29 cellular contexts compared by ENCODE assay signal in genomic region chr17:77511514-77512061, GRCh38.
"Had no signal": no experiment of that assay in that cellular context is flagged by ENCODE, and none has a peak within 500 bp of the region (broad histone marks: within the 10 kb centered on the region; RNA-seq: fewer than 3 reads in every experiment).

No MANE protein-coding gene starts in this region.

- H3K27me3 ChIP-seq: neural progenitor cell, pancreas, spleen, suprapubic skin, testis, tibial artery, transverse colon, upper lobe of right lung, uterus had no signal

- DNase-seq: naive thymus-derived CD4-positive, alpha-beta T cell; natural killer cell; retina; right cardiac atrium; spleen; stimulated activated CD4-positive, alpha-beta T cell treated with anti-CD3 and anti-CD28 coated beads, Interleukin-12 subunit alpha, Interleukin-12 subunit beta, amount 100 ng/mL, for 4 hours; stimulated activated CD4-positive, alpha-beta T cell treated with anti-CD3 and anti-CD28 coated beads, Interleukin-1b, Interleukin-23, amount 100 ng/mL, for 48 hours; stimulated activated CD4-positive, alpha-beta T cell treated with anti-CD3 and anti-CD28 coated beads, Interleukin-4, amount 100 ng/mL, for 1 hour; stimulated activated CD4-positive, alpha-beta T cell treated with anti-CD3 and anti-CD28 coated beads, Interleukin-4, amount 100 ng/mL, for 4 hours; stimulated activated CD8-positive, alpha-beta memory T cell treated with anti-CD3 and anti-CD28 coated beads, Interleukin-4, amount 100 ng/mL, for 48 hours; stimulated activated naive CD4-positive, alpha-beta T cell; stimulated activated naive CD8-positive, alpha-beta T cell treated with anti-CD3 and anti-CD28 coated beads, Interleukin-15, amount 100 ng/mL, for 72 hours; stimulated activated naive CD8-positive, alpha-beta T cell treated with anti-CD3 and anti-CD28 coated beads, Interleukin-15, Interleukin-2, amounts not matched to agents 100 U/mL and 50 U/mL, for 24 hours; substantia nigra; testis; transverse colon; uterus had no signal

- H3K4me3 ChIP-seq: neural progenitor cell, pancreas, prostate gland, skin epidermis, smooth muscle cell, spleen, suprapubic skin, testis, tibial artery, transverse colon, upper lobe of right lung, uterus had no signal

- ATAC-seq: naive thymus-derived CD4-positive, alpha-beta T cell; natural killer cell; pancreas; right cardiac atrium; sciatic nerve; stimulated activated memory B cell treated with anti-CD40 and anti-IgM and Interleukin-4, amounts not matched to agents 10 μg/mL and 1 μg/mL and 100 μg/mL, for 72 hours; stimulated activated naive CD8-positive, alpha-beta T cell treated with anti-CD3 and anti-CD28 coated beads, Interleukin-15, Interleukin-2, amounts not matched to agents 100 U/mL and 50 U/mL, for 24 hours; upper lobe of right lung had no signal

- H3K36me3 Mint-ChIP-seq: natural killer cell; stimulated activated memory B cell treated with anti-CD40 and anti-IgM and Interleukin-4, amounts not matched to agents 10 μg/mL and 1 μg/mL and 100 μg/mL, for 72 hours; type B pancreatic cell had no signal

- H3K27ac Mint-ChIP-seq: naive thymus-derived CD4-positive, alpha-beta T cell; natural killer cell; nephron; neural progenitor cell; stimulated activated memory B cell treated with anti-CD40 and anti-IgM and Interleukin-4, amounts not matched to agents 10 μg/mL and 1 μg/mL and 100 μg/mL, for 72 hours; stimulated activated naive CD8-positive, alpha-beta T cell treated with anti-CD3 and anti-CD28 coated beads, Interleukin-15, amount 100 ng/mL, for 72 hours; type B pancreatic cell had no signal

- H3K4me1 ChIP-seq: neural progenitor cell, pancreas, prostate gland, suprapubic skin, testis, tibial artery, transverse colon, upper lobe of right lung, uterus had no signal

- H3K27me3 Mint-ChIP-seq: stimulated activated memory B cell treated with anti-CD40 and anti-IgM and Interleukin-4, amounts not matched to agents 10 μg/mL and 1 μg/mL and 100 μg/mL, for 72 hours; stimulated activated naive CD8-positive, alpha-beta T cell treated with anti-CD3 and anti-CD28 coated beads, Interleukin-15, amount 100 ng/mL, for 72 hours; type B pancreatic cell had no signal

- H3K4me1 Mint-ChIP-seq: natural killer cell; nephron; stimulated activated memory B cell treated with anti-CD40 and anti-IgM and Interleukin-4, amounts not matched to agents 10 μg/mL and 1 μg/mL and 100 μg/mL, for 72 hours; stimulated activated naive CD8-positive, alpha-beta T cell treated with anti-CD3 and anti-CD28 coated beads, Interleukin-15, amount 100 ng/mL, for 72 hours had no signal

- H3K27ac ChIP-seq: neural progenitor cell, pancreas, prostate gland, skin epidermis, spleen, suprapubic skin, testis, tibial artery, transverse colon, upper lobe of right lung, uterus had no signal

- H3K9me3 ChIP-seq: prostate gland, suprapubic skin, testis, upper lobe of right lung, uterus had no signal

- H3K36me3 ChIP-seq: pancreas, prostate gland, spleen, suprapubic skin, transverse colon, upper lobe of right lung, uterus had no signal

- H3K4me3 Mint-ChIP-seq: naive thymus-derived CD4-positive, alpha-beta T cell; natural killer cell; nephron; neural progenitor cell; stimulated activated memory B cell treated with anti-CD40 and anti-IgM and Interleukin-4, amounts not matched to agents 10 μg/mL and 1 μg/mL and 100 μg/mL, for 72 hours; stimulated activated naive CD8-positive, alpha-beta T cell treated with anti-CD3 and anti-CD28 coated beads, Interleukin-15, amount 100 ng/mL, for 72 hours; type B pancreatic cell had no signal
